ENCODE assay signal across 1 cellular context in the genomic region with DNA sequence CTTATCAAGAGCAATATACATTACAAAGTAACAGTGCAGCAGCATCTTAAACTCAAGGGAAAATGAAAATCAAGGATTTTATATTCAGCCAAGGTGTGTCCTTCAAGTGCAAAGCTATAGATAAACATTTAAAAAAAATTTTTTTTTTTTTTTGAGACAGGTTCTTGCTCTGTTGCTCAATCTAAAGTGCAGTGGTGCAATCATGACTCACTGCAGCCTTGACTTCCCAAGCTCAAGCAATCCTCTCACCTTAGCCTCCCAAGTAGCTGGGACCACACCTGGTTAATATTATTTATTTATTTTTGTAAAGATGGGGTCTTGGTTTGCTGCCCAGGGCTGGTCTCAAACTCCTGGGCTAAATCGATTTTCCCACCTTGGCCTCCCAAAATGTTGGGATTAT.
TF ChIP-seq lines count a peak whose summit lies in the region.

No MANE protein-coding gene starts in this region.

TF ChIP-seq in IMR-90, 13 proteins besides CTCF, POLR2A, EP300 and RAD21:
- TF ChIP-seq CHD1 (IDR thresholded peaks at IDR 0.05; ENCODE audit: low read depth, low read length) (no peak), CEBPB (IDR thresholded peaks at IDR 0.05; ENCODE audit: low read depth, low read length) (peak; percentile 76)
TF ChIP-seq in IMR-90: peak in this region for 1.
